In the genomic region with DNA sequence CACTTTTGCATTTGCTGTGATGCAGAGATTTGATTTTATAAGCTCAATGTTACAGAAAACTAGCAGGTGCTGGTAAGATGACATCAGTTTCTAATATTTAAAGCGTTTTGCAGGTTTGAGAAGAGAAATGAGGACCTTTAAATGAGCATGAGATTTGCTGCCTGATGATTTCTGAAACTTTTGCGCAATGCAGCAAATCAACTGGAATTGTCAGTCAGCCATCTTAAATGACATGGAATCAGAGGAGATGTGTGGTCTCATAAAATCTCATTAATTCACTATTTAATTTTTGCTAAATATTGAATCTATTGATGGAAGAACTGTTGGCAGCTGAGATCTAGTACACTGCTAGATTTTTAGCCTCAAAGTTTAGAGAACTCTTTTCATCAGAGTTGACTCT, we compare ENCODE assay signal across 1 cellular context.
TF ChIP-seq lines count a peak whose summit lies in the region.

No MANE protein-coding gene starts in this region.

TF ChIP-seq in GM12878, 131 proteins besides CTCF, POLR2A, EP300 and RAD21:
- no peak for TF ChIP-seq EGR1 (IDR thresholded peaks at IDR 0.05; ENCODE audit: borderline replicate concordance in 1 of 2, low read depth in 2 of 2, low read length in 2 of 2)
- no peak for TF ChIP-seq POLR2AphosphoS5 (IDR thresholded peaks at IDR 0.05; ENCODE audit: low read length)
- TF ChIP-seq, protein P1, sequence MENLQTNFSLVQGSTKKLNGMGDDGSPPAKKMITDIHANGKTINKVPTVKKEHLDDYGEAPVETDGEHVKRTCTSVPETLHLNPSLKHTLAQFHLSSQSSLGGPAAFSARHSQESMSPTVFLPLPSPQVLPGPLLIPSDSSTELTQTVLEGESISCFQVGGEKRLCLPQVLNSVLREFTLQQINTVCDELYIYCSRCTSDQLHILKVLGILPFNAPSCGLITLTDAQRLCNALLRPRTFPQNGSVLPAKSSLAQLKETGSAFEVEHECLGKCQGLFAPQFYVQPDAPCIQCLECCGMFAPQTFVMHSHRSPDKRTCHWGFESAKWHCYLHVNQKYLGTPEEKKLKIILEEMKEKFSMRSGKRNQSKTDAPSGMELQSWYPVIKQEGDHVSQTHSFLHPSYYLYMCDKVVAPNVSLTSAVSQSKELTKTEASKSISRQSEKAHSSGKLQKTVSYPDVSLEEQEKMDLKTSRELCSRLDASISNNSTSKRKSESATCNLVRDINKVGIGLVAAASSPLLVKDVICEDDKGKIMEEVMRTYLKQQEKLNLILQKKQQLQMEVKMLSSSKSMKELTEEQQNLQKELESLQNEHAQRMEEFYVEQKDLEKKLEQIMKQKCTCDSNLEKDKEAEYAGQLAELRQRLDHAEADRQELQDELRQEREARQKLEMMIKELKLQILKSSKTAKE (IDR thresholded peaks at IDR 0.05; ENCODE audit: low read depth, poor library complexity, severe bottlenecking), result no peak
